Comparison of ENCODE assay signal across 2 cellular contexts in genomic region chr12:96401061-96401871, GRCh38.
TF ChIP-seq lines count a peak whose summit lies in the region.

No MANE protein-coding gene starts in this region.

TF ChIP-seq in IMR-90, 13 proteins besides CTCF, POLR2A, EP300 and RAD21:
- TF ChIP-seq CHD1 (IDR thresholded peaks at IDR 0.05; ENCODE audit: low read depth, low read length) (peak; percentile 42; the same call in 1 of the 2 replicates), CEBPB (IDR thresholded peaks at IDR 0.05; ENCODE audit: low read depth, low read length) (no peak), BHLHE40 (IDR thresholded peaks at IDR 0.05; ENCODE audit: low read depth, low read length) (peak; percentile 28; the same call in 1 of the 2 replicates), USF2 (IDR thresholded peaks at IDR 0.05; ENCODE audit: low read depth, low read length) (no peak), MAZ (IDR thresholded peaks at IDR 0.05; ENCODE audit: borderline replicate concordance, low read depth, low read length) (0 out of 2 replicates have a peak, but pooled peaks have one; percentile 33), ELK1 (IDR thresholded peaks at IDR 0.05; ENCODE audit: borderline replicate concordance, low read depth, low read length) (no peak), SMC3 (IDR thresholded peaks at IDR 0.05; ENCODE audit: low read depth, low read length) (peak; percentile 46; the same call in 1 of the 2 replicates), RCOR1 (IDR thresholded peaks at IDR 0.05; ENCODE audit: insufficient replicate concordance, low read length) (no peak)

TF ChIP-seq in GM12878, 131 proteins besides CTCF, POLR2A, EP300 and RAD21 (continues in another document):
- TF ChIP-seq ZNF384 (IDR thresholded peaks at IDR 0.05; ENCODE audit: borderline replicate concordance, low read depth, low read length) (peak; percentile 97), ZSCAN29 (IDR thresholded peaks at IDR 0.05) (no peak), CUX1 (IDR thresholded peaks at IDR 0.05; ENCODE audit: insufficient replicate concordance, low read depth, low read length) (no peak), ZNF207 (IDR thresholded peaks at IDR 0.05; ENCODE audit: borderline replicate concordance) (0 out of 2 replicates have a peak, but pooled peaks have one; percentile 22), FOXM1 (IDR thresholded peaks at IDR 0.05; ENCODE audit: low read depth, low read length) (no peak), HDAC2 (IDR thresholded peaks at IDR 0.05) (no peak), ATF3 (IDR thresholded peaks at IDR 0.05; ENCODE audit: borderline replicate concordance, extremely low read depth, low read depth, low read length) (no peak), MXI1 (IDR thresholded peaks at IDR 0.05; ENCODE audit: low read depth, low read length) (peak; percentile 51; the same call in 1 of the 2 replicates), KLF5 (IDR thresholded peaks at IDR 0.05; ENCODE audit: partially characterized antibody) (no peak), TAF1 (IDR thresholded peaks at IDR 0.05; ENCODE audit: borderline replicate concordance, low read depth, low read length) (no peak), TBL1XR1 (IDR thresholded peaks at IDR 0.05; ENCODE audit: low read depth, low read length) (peak; percentile 45; the same call in 1 of the 2 replicates), JUNB (IDR thresholded peaks at IDR 0.05) (no peak), ZBTB4 (CRISPR knock-in tag; IDR thresholded peaks at IDR 0.05) (no peak), DPF2 (IDR thresholded peaks at IDR 0.05) (no peak), NR2C2 (IDR thresholded peaks at IDR 0.05; ENCODE audit: borderline replicate concordance, control insufficient read depth, insufficient read length, low read depth) (no peak), ZZZ3 (IDR thresholded peaks at IDR 0.05; ENCODE audit: control insufficient read depth, insufficient read length, low read depth) (no peak), E2F8 (IDR thresholded peaks at IDR 0.05; ENCODE audit: low read depth, partially characterized antibody) (no peak), E4F1 (IDR thresholded peaks at IDR 0.05; ENCODE audit: borderline replicate concordance, partially characterized antibody) (no peak), CHD4 (IDR thresholded peaks at IDR 0.05) (0 out of 2 replicates have a peak, but pooled peaks have one; percentile 29), CHD2 (IDR thresholded peaks at IDR 0.05; ENCODE audit: borderline replicate concordance, low read depth, low read length) (no peak), SKIL (IDR thresholded peaks at IDR 0.05; ENCODE audit: low read depth, poor library complexity, severe bottlenecking) (no peak), KAT2A (conservative IDR thresholded peaks at IDR 0.05; ENCODE audit: control insufficient read depth, low read depth, low read length) (no peak), BCLAF1 (IDR thresholded peaks at IDR 0.05) (no peak), NRF1 (conservative IDR thresholded peaks at IDR 0.05; ENCODE audit: low read depth, low read length) (no peak), SIN3A (IDR thresholded peaks at IDR 0.05; ENCODE audit: low read depth, low read length) (no peak), BACH1 (IDR thresholded peaks at IDR 0.05; ENCODE audit: borderline replicate concordance) (no peak), BHLHE40 (IDR thresholded peaks at IDR 0.05; ENCODE audit: borderline replicate concordance in 1 of 2, low read depth in 2 of 2, low read length in 1 of 2) (peak in 1 of 2 experiments; percentile 30; a peak in 1 of 4 replicates), RBBP5 (conservative IDR thresholded peaks at IDR 0.05) (no peak), SP1 (IDR thresholded peaks at IDR 0.05; ENCODE audit: low read depth, low read length) (no peak), TARDBP (IDR thresholded peaks at IDR 0.05; ENCODE audit: borderline replicate concordance) (no peak), RB1 (IDR thresholded peaks at IDR 0.05; ENCODE audit: borderline replicate concordance) (no peak), FOS (IDR thresholded peaks at IDR 0.05; ENCODE audit: borderline replicate concordance, extremely low read depth, insufficient read length) (no peak), RCOR1 (conservative IDR thresholded peaks at IDR 0.05; ENCODE audit: low read depth, low read length) (no peak), SIX5 (IDR thresholded peaks at IDR 0.05; ENCODE audit: low read depth, low read length, severe bottlenecking) (no peak), CEBPB (IDR thresholded peaks at IDR 0.05; ENCODE audit: borderline replicate concordance in 1 of 2, low read depth in 2 of 2, low read length in 2 of 2) (no peak), NFXL1 (IDR thresholded peaks at IDR 0.05; ENCODE audit: borderline replicate concordance) (no peak), HDGF (IDR thresholded peaks at IDR 0.05) (no peak)
